17 cellular contexts compared by ENCODE assay signal in genomic region chr1:227774721-227775665, GRCh38. TPM values are rescaled to one million over a fixed set of nuclear protein-coding genes. Genes with fewer than 3 reads are reported as not detected.
A peak's percentile ranks its signal among the peaks of the same experiment; 100 is the strongest.
DNase-seq lines count a peak whose midpoint lies in the region; ATAC-seq and TF ChIP-seq lines count a peak whose summit lies in the region.
"Had no signal": no experiment of that assay in that cellular context is flagged by ENCODE, and none has a peak within 500 bp of the region (broad histone marks: within the 10 kb centered on the region; RNA-seq: fewer than 3 reads in every experiment).

No MANE protein-coding gene starts in this region.

- no peak overlapping the region for H2AK9ac ChIP-seq in IMR-90 (replicated peaks; ENCODE audit: low read depth, low read length, poor library complexity)

- in situ Hi-C loops in IMR-90 (cut with MboI; ENCODE audit: low sequenced_read_pairs) = no loop called here

- no peak overlapping the region for H3K14ac ChIP-seq in IMR-90 (replicated peaks; ENCODE audit: low read depth, low read length)

- H2AFZ ChIP-seq in IMR-90 (replicated peaks; ENCODE audit: low read length, poor library complexity) = no peak overlapping the region
- no peak overlapping the region for H2AFZ ChIP-seq in hepatocyte
- H2AFZ ChIP-seq: parathyroid adenoma had no signal

- H3K9me1 ChIP-seq in IMR-90 (ENCODE audit: insufficient read depth, low read length) = peaks cover 21% of the 10 kb centered on the region

- TF ChIP-seq RAD21 in IMR-90 (IDR thresholded peaks at IDR 0.05; ENCODE audit: low read length) = no peak

- dilution Hi-C loops in IMR-90 (cut with HindIII; ENCODE audit: low sequenced_read_pairs, unreplicated experiment) = no loop called here

- H4K5ac ChIP-seq in IMR-90 (ENCODE audit: low read depth, low read length) = no peak overlapping the region

- H4K20me1 ChIP-seq in IMR-90 (ENCODE audit: insufficient read depth, low read length) = peaks cover 9% of the 10 kb centered on the region; the same call in 1 of the 2 replicates
- H4K20me1 ChIP-seq in hepatocyte (ENCODE audit: insufficient read depth, poor library complexity, severe bottlenecking) = no peaks in the 10 kb centered on the region

- H3K56ac ChIP-seq in IMR-90 (ENCODE audit: extremely low read depth, insufficient read depth, low read length) = no peak overlapping the region

- no peak overlapping the region for H2BK15ac ChIP-seq in IMR-90 (ENCODE audit: low read depth, low read length)

- H3K9me3 ChIP-seq in IMR-90 (ENCODE audit: control insufficient read depth, insufficient read depth, low read length) = no peaks in the 10 kb centered on the region
- no peaks in the 10 kb centered on the region for H3K9me3 ChIP-seq in hepatocyte (ENCODE audit: low read depth)
- H3K9me3 ChIP-seq: BLaER1, colonic mucosa had no signal

- H3K79me2 ChIP-seq in hepatocyte = no peaks in the 10 kb centered on the region
- H3K79me2 ChIP-seq: parathyroid adenoma had no signal

- H2BK120ac ChIP-seq in IMR-90 (ENCODE audit: low read depth, low read length) = no peak overlapping the region

- 0 out of 4 replicates have a peak overlapping the region, but pooled peaks of 1 of the 2 experiments have one; percentile 7 for H4K8ac ChIP-seq in IMR-90 (ENCODE audit: low read depth in 2 of 2, low read length in 2 of 2)

- 67% methylated on average over 28 of the region's 44 CpGs; no CpG with 5 or more reads in 1 of the 2 experiments for WGBS in IMR-90 (ENCODE audit: extremely low coverage in 2 of 2, insufficient read length in 1 of 2), 2 experiments
- WGBS in hepatocyte (ENCODE audit: low lambda C conversion rate, missing lambda C conversion rate) = 85% methylated on average over 41 of the region's 44 CpGs

- intact Hi-C loops in IMR-90 (cut with micrococcal nuclease) = no loop called here
- intact Hi-C loops in posterior vena cava (cut with DNase I) = no loop called here

- H3K18ac ChIP-seq in IMR-90 (ENCODE audit: low read depth, low read length) = no peak overlapping the region

- no peak for TF ChIP-seq POLR2A in IMR-90 (IDR thresholded peaks at IDR 0.05; ENCODE audit: low read depth, low read length)

- POLR2A ChIA-PET in IMR-90 (lab: Charles Lee; ENCODE audit: unreplicated experiment) = no interaction called here

- no peak overlapping the region for H3K4me2 ChIP-seq in IMR-90 (ENCODE audit: low read depth, low read length)
- no peak overlapping the region for H3K4me2 ChIP-seq in hepatocyte
- H3K4me2 ChIP-seq: BLaER1 had no signal

- no peak overlapping the region; the same call in 1 of the 2 replicates for H2AK5ac ChIP-seq in IMR-90 (ENCODE audit: low read depth, low read length)

- no peak overlapping the region for H3K9ac ChIP-seq in IMR-90 (ENCODE audit: low read depth, low read length)
- H3K9ac ChIP-seq: BLaER1, parathyroid adenoma had no signal

- H3K79me1 ChIP-seq in IMR-90 (ENCODE audit: low read depth in 1 of 2, low read length in 2 of 2) = peaks cover 0 to 10% of the 10 kb centered on the region in 2 experiments; a peak in 2 of 4 replicates

- CTCF ChIA-PET in IMR-90 (lab: Yijun Ruan, JAX) = interaction anchor here (0.5 to 1.6 kb wide), 3 partner anchors 13 to 179 kb away, joined by 3 to 6 read pairs (median 5); no protein-coding TSS in a partner anchor

- no TSS peak for BruUV-seq in IMR-90 (replicated peaks; lab: Mats Ljungman, UMichigan)

- no peak overlapping the region for H4K91ac ChIP-seq in IMR-90 (ENCODE audit: insufficient read depth, low read depth, low read length)

- H3K4me3 ChIP-seq in IMR-90 (ENCODE audit: insufficient read depth, low read depth, low read length) (no peak overlapping the region), fibroblast of mammary gland (ENCODE audit: control insufficient read depth, low read depth, low read length) (no peak overlapping the region), hepatocyte (no peak overlapping the region)
- H3K4me3 ChIP-seq: BLaER1, colonic mucosa had no signal

- ATAC-seq in IMR-90 (ENCODE audit: low read depth) = peak; percentile 30
- no peak for ATAC-seq in HG03354 (IDR thresholded peaks at IDR 0.05; ENCODE audit: poor library complexity, severe bottlenecking, unreplicated experiment)
- ATAC-seq: esophagus mucosa had no signal

- no peak overlapping the region for H3K23ac ChIP-seq in IMR-90 (ENCODE audit: low read depth, low read length)

- TF ChIP-seq CTCF in IMR-90 (conservative IDR thresholded peaks at IDR 0.05; ENCODE audit: low read depth, low read length) (no peak), fibroblast of mammary gland (conservative IDR thresholded peaks at IDR 0.05; ENCODE audit: control insufficient read depth, insufficient read depth, low read depth, low read length) (no peak), hepatocyte (IDR thresholded peaks at IDR 0.05; ENCODE audit: poor library complexity) (no peak)

- peaks cover 16% of the 10 kb centered on the region for H3K4me1 ChIP-seq in IMR-90 (ENCODE audit: control insufficient read depth, insufficient read depth, low read length)
- H3K4me1 ChIP-seq in hepatocyte (ENCODE audit: insufficient read depth) = no peaks in the 10 kb centered on the region
- H3K4me1 ChIP-seq: colonic mucosa, parathyroid adenoma had no signal

- H3K9me2 ChIP-seq in hepatocyte (replicated peaks; ENCODE audit: insufficient read depth) = no peaks in the 10 kb centered on the region

- H3K27me3 ChIP-seq in IMR-90 (ENCODE audit: control insufficient read depth, insufficient read depth, low read length) (no peaks in the 10 kb centered on the region), hepatocyte (no peaks in the 10 kb centered on the region)
- H3K27me3 ChIP-seq: BLaER1, colonic mucosa had no signal

- peak; percentile 79 for DNase-seq in AG20443 (ENCODE audit: low spot score)
- no peak for DNase-seq in IMR-90
- DNase-seq in fibroblast of mammary gland (ENCODE audit: low read depth) = peak; percentile 78
- peak; percentile 83 for DNase-seq in posterior vena cava (ENCODE audit: low spot score)
- DNase-seq in RKO (ENCODE audit: low spot score) = no peak
- no peak for DNase-seq in SIG-M5 (lab: John Stamatoyannopoulos, UW)
- DNase-seq in hepatocyte (ENCODE audit: low spot score) = no peak
- DNase-seq: activated naive CD8-positive, alpha-beta T cell treated with anti-CD3 and anti-CD28 coated beads for 36 hours; colonic mucosa; mesendoderm; NCI-H446 treated with DMSO at 0.1 percent for 48 hours; stimulated activated CD4-positive, alpha-beta T cell treated with anti-CD3 and anti-CD28 coated beads, Interleukin-2, amount 100 ng/mL, for 24 hours had no signal

- no peak overlapping the region for H3K27ac ChIP-seq in IMR-90 (ENCODE audit: insufficient read depth, low read length)
- H3K27ac ChIP-seq in hepatocyte = no peak overlapping the region
- H3K27ac ChIP-seq: BLaER1, colonic mucosa, parathyroid adenoma had no signal

- H3K36me3 ChIP-seq in IMR-90 (ENCODE audit: control insufficient read depth, insufficient read depth, low read length) (peaks cover 9% of the 10 kb centered on the region; the same call in 1 of the 2 replicates), hepatocyte (replicated peaks; ENCODE audit: insufficient read depth, low read depth) (no peaks in the 10 kb centered on the region)
- H3K36me3 ChIP-seq: colonic mucosa had no signal

- no peak overlapping the region for H3K4ac ChIP-seq in IMR-90 (ENCODE audit: low read depth, low read length)

- H2BK5ac ChIP-seq in IMR-90 (ENCODE audit: low read depth, low read length, poor library complexity, severe bottlenecking) = no peak overlapping the region

- no peak overlapping the region for H2BK20ac ChIP-seq in IMR-90 (ENCODE audit: low read depth, low read length)

TF ChIP-seq in IMR-90, 13 proteins besides CTCF, POLR2A, EP300 and RAD21:
- TF ChIP-seq RCOR1 (IDR thresholded peaks at IDR 0.05; ENCODE audit: insufficient replicate concordance, low read length) = no peak
- TF ChIP-seq MAZ (IDR thresholded peaks at IDR 0.05; ENCODE audit: borderline replicate concordance, low read depth, low read length) = no peak
- TF ChIP-seq ELK1 (IDR thresholded peaks at IDR 0.05; ENCODE audit: borderline replicate concordance, low read depth, low read length) = no peak

RNA-seq across cellular contexts. Expression of gene SNAP47, which starts 39.8 kb away (rescaled TPM):
- total RNA-seq in IMR-90 (2012; rRNA removed) = 65.3 and 72.9 TPM in 2 replicates
- polyA plus RNA-seq in IMR-90 (2012; rRNA removed) = 39.4 and 39.5 TPM in 2 replicates
- 46.6 and 52.1 TPM in 2 replicates for polyA plus RNA-seq in IMR-90 (2012; cell fraction: cytosol; rRNA removed)
- 28.6 and 37.2 TPM in 2 replicates for polyA plus RNA-seq in IMR-90 (2012; cell fraction: nucleus; rRNA removed; ENCODE audit: low replicate concordance)
- total RNA-seq in posterior vena cava = 10 to 100 TPM; 14.8 to 16.3 TPM
- 41.5 and 42.6 TPM in 2 replicates for total RNA-seq in hepatocyte
- 42.7 and 49.6 TPM in 2 replicates for polyA plus RNA-seq in hepatocyte

RNA-seq across cellular contexts. Expression of gene JMJD4, which starts 39.9 kb away (rescaled TPM):
- total RNA-seq in IMR-90 (2012; rRNA removed) (26.7 and 28.5 TPM in 2 replicates), posterior vena cava (10 to 100 TPM; 10.3 to 11.4 TPM), hepatocyte (21.3 and 22.2 TPM in 2 replicates)
- polyA plus RNA-seq in IMR-90 (2012; rRNA removed) (23.5 and 24.6 TPM in 2 replicates), hepatocyte (31.2 and 32.9 TPM in 2 replicates)
- polyA plus RNA-seq in IMR-90 (2012; cell fraction: cytosol; rRNA removed) = 15.0 and 26.0 TPM in 2 replicates
- polyA plus RNA-seq in IMR-90 (2012; cell fraction: nucleus; rRNA removed; ENCODE audit: low replicate concordance) = 26.9 and 58.9 TPM in 2 replicates

RNA-seq across cellular contexts. Expression of gene PRSS38, which starts 40.5 kb away (rescaled TPM):
- total RNA-seq in IMR-90 (2012; rRNA removed) (not detected in 2 replicates), posterior vena cava (not detected), hepatocyte (not detected in 2 replicates)
- polyA plus RNA-seq in IMR-90 (2012; rRNA removed) (not detected in 2 replicates), hepatocyte (not detected in 2 replicates)
- not detected in 2 replicates for polyA plus RNA-seq in IMR-90 (2012; cell fraction: cytosol; rRNA removed)
- not detected in 2 replicates for polyA plus RNA-seq in IMR-90 (2012; cell fraction: nucleus; rRNA removed; ENCODE audit: low replicate concordance)
- total RNA-seq: activated naive CD8-positive, alpha-beta T cell treated with anti-CD3 and anti-CD28 coated beads for 36 hours; colonic mucosa; esophagus mucosa; urinary bladder had no signal
- polyA plus RNA-seq: urinary bladder had no signal

Comparison
In these comparisons a context has a peak if more than half of its experiments do, and no peak if none do; other contexts are left out.
1. DNase-seq: peak in AG20443 (single experiment), fibroblast of mammary gland (single experiment) and posterior vena cava (single experiment); none in IMR-90 (single experiment), RKO (single experiment), SIG-M5 (single experiment) and hepatocyte (single experiment).